ENCODE assay signal across 26 cellular contexts in the genomic region with DNA sequence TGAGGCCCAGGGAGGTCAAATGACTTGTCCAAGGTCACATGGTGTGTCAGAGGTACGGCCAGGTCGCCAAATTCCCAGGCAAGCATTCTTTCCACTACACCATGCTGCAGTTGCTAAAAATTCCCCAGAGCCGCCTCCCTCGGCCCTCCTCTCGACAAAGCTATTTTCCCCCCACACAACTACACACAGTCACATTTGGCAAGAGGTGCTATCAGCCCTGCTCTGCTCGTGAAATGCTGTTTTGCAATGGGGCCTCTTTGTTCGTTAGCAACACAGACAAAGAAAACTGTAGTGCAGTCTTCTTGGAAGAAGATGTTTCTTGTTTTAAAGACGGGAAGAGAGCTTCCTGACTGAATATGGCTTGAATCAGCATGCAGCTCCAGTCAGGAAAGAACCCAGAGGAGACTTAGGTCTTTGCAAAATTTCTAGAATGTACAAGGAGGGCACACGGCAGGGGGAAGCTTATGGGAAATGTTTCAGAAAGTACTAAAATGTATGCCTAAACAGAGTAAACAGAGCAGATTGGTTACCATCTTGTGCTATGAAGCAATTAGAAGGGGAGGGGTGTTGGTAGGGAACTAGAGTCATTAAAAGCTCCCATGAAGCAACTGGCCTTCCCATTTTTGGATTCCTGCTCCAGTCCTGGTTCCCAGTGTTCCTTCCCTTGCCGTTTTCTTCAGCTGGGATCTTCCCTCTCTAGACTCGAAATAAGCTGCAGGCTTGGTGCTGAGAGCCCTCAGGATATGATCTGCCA. TPM values are rescaled to one million over a fixed set of nuclear protein-coding genes. Genes with fewer than 3 reads are reported as not detected.
DNase-seq lines count a peak whose midpoint lies in the region; ATAC-seq, FAIRE-seq and TF ChIP-seq lines count a peak whose summit lies in the region.
"Had no signal": no experiment of that assay in that cellular context is flagged by ENCODE, and none has a peak within 500 bp of the region (broad histone marks: within the 10 kb centered on the region; RNA-seq: fewer than 3 reads in every experiment).

No MANE protein-coding gene starts in this region.

- peaks cover 0 to 13% (median 0%) of the 10 kb centered on the region in 11 donors for H3K9me3 ChIP-seq in heart right ventricle
- H3K9me3 ChIP-seq in pancreas, result no peaks in the 10 kb centered on the region
- no peaks in the 10 kb centered on the region for H3K9me3 ChIP-seq in upper lobe of right lung
- H3K9me3 ChIP-seq: BE2C had no signal

- H3K36me3 ChIP-seq in heart right ventricle (no peaks in the 10 kb centered on the region), pancreas (no peaks in the 10 kb centered on the region), upper lobe of right lung (no peaks in the 10 kb centered on the region)
- H3K36me3 ChIP-seq: BE2C, ovary had no signal

- peaks cover 0 to 23% (median 12%) of the 10 kb centered on the region in 9 donors for H3K4me1 ChIP-seq in heart right ventricle
- no peaks in the 10 kb centered on the region for H3K4me1 ChIP-seq in pancreas
- H3K4me1 ChIP-seq in upper lobe of right lung, result no peaks in the 10 kb centered on the region

- H3K4me3 ChIP-seq in heart right ventricle (no peak overlapping the region), pancreas (no peak overlapping the region), upper lobe of right lung (no peak overlapping the region)
- H3K4me3 ChIP-seq: ovary had no signal

- 28 to 31% methylated on average over 11 of the region's 11 CpGs for WGBS in heart right ventricle, 2 donors
- 54 to 69% methylated on average over 11 of the region's 11 CpGs for WGBS in pancreas, 2 donors

- DNase-seq in NCI-H1694 treated with DMSO at 0.1 percent for 48 hours (lab: John Stamatoyannopoulos, UW), result peak; percentile 5
- no peak for DNase-seq in NCI-H1694 (lab: John Stamatoyannopoulos, UW)
- peak; percentile 29 to 41 for DNase-seq in heart right ventricle
- DNase-seq in pancreas, result no peak
- no peak for DNase-seq in upper lobe of right lung
- no peak for DNase-seq in NCI-H187 (lab: John Stamatoyannopoulos, UW)
- DNase-seq in activated naive CD4-positive, alpha-beta T cell (lab: John Stamatoyannopoulos, UW), result no peak
- no peak for DNase-seq in NCI-H1105 treated with DMSO at 0.1 percent for 48 hours (lab: John Stamatoyannopoulos, UW)
- DNase-seq: 8988T; activated CD4-positive, alpha-beta T cell treated with anti-CD3 and anti-CD28 coated beads for 1 hour; activated T-cell treated with anti-CD3 and anti-CD28 coated beads, Interleukin-2, amount 50 U/mL, for 72 hours; BE2C; Caco-2; EL; islet precursor cell; naive B cell; NCI-H2107; NCI-H510A treated with DMSO at 0.1 percent for 48 hours; SHP77; small intestine; stimulated activated CD4-positive, alpha-beta T cell treated with anti-CD3 and anti-CD28 coated beads, Interleukin-2, amount 100 ng/mL, for 48 hours; stimulated activated naive CD8-positive, alpha-beta T cell treated with anti-CD3 and anti-CD28 coated beads, Interleukin-15, Interleukin-2, amounts not matched to agents 100 U/mL and 50 U/mL, for 24 hours had no signal

- intact Hi-C loops in heart right ventricle (cut with DNase I), result no loop called here
- intact Hi-C loops in pancreas (cut with DNase I), result no loop called here
- intact Hi-C loops in upper lobe of right lung (cut with DNase I), result no loop called here

- H3K27ac ChIP-seq in heart right ventricle (peak overlapping the region in 5 of 10 donors; percentile 4 to 43 (median 26)), pancreas (no peak overlapping the region), upper lobe of right lung (peak overlapping the region; percentile 24)
- H3K27ac ChIP-seq: KMS-11, ovary had no signal

- no peak for FAIRE-seq in pancreas (lab: Jason Lieb, UNC)
- FAIRE-seq: colon, small intestine, urothelium cell line had no signal

- TF ChIP-seq CTCF in heart right ventricle (IDR thresholded peaks at IDR 0.05), result no peak
- no peak for TF ChIP-seq CTCF in pancreas (IDR thresholded peaks at IDR 0.05)
- TF ChIP-seq CTCF in upper lobe of right lung (IDR thresholded peaks at IDR 0.05), result no peak

- H3K27me3 ChIP-seq in heart right ventricle (peaks cover 0 to 5% (median 0%) of the 10 kb centered on the region in 7 donors), pancreas (no peaks in the 10 kb centered on the region), upper lobe of right lung (no peaks in the 10 kb centered on the region)
- H3K27me3 ChIP-seq: BE2C, ovary had no signal

- ATAC-seq in heart right ventricle (peak; percentile 63 to 95 (median 89)), pancreas (peak in 3 of 4 donors; percentile 17 to 69 (median 43)), upper lobe of right lung (no peak)
- ATAC-seq: activated T-cell treated with anti-CD3 and anti-CD28 coated beads, Interleukin-2, amount 50 U/mL, for 72 hours; stimulated activated naive CD8-positive, alpha-beta T cell treated with anti-CD3 and anti-CD28 coated beads, Interleukin-15, Interleukin-2, amounts not matched to agents 100 U/mL and 50 U/mL, for 24 hours had no signal

RNA-seq across cellular contexts. Expression of gene SLIT3, which starts 14.2 kb away (rescaled TPM):
- total RNA-seq in heart right ventricle (10 to 100 TPM in 7 of 10 donors, 1 to 10 TPM in 3; 8.1 to 29.2 (median 13.5) TPM), pancreas (10 to 100 TPM in 1 of 6 donors, 1 to 10 TPM in 5; 1.5 to 11.4 (median 4.9) TPM), upper lobe of right lung (70.0 TPM)
- polyA plus RNA-seq in heart right ventricle (1 to 10 TPM; 2.0 to 2.8 TPM), pancreas (1 to 10 TPM; 1.1 to 1.4 TPM)

Comparison
In these comparisons a context has a peak if more than half of its experiments do, and no peak if none do; other contexts are left out.
1. DNase-seq: peak in NCI-H1694 treated with DMSO at 0.1 percent for 48 hours (single experiment) and heart right ventricle (2 of 2); none in NCI-H1694 (single experiment), pancreas (0 of 6), upper lobe of right lung (single experiment), NCI-H187 (0 of 2), activated naive CD4-positive, alpha-beta T cell (0 of 4) and NCI-H1105 treated with DMSO at 0.1 percent for 48 hours (single experiment).